Comparison of ENCODE assay signal across 8 cellular contexts in the genomic region with DNA sequence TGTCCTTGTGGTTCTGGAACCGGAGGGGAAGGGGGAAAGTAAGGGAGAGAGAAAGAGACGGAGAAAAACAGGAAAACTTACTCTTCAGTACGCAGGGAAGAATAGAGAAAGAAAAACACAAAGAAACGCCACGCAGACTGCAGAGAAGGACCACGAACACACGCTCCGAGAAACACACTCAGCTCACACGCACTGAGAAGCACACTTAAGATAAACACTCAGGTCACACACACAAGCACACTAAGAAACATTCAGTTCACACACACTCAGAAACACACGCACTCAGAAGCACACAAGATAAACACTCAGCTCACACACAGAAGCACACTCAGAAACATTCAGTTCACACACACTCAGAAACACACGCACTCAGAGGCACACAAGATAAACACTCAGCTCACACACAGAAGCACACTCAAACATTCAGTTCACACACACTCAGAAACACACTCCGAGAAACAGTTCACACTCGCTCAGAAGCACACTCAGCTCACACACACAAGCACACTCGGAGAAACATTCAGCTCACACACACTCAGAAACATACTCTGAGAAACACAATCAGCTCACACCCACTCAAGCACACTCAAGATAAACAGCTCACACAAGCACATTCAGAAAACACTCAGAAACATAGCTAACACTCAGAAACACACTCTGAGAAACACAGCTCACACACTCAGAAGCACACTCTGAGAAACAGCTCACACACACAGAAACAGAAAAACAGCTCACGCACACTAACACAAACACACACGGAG. TPM values are rescaled to one million over a fixed set of nuclear protein-coding genes. Genes with fewer than 3 reads are reported as not detected.
DNase-seq lines count a peak whose midpoint lies in the region; TF ChIP-seq lines count a peak whose summit lies in the region.

No MANE protein-coding gene starts in this region.

- H2BK120ac ChIP-seq in mesenchymal stem cell (ENCODE audit: low read depth, low read length): peak overlapping the region; percentile 98

- H3K9me3 Mint-ChIP-seq in immature natural killer cell: no peaks in the 10 kb centered on the region

- H3K27ac ChIP-seq in mesenchymal stem cell (ENCODE audit: low read length, poor library complexity, severe bottlenecking) (peak overlapping the region; percentile 42), uterus (peak overlapping the region; percentile 83 to 90)

- no peaks in the 10 kb centered on the region for H3K36me3 Mint-ChIP-seq in immature natural killer cell

- peaks cover 2 to 12% (median 10%) of the 10 kb centered on the region in 3 donors for H3K27me3 Mint-ChIP-seq in immature natural killer cell (ENCODE audit: low read depth in 3 of 3)

- H3K4me1 ChIP-seq in mesenchymal stem cell (ENCODE audit: control insufficient read depth, insufficient read depth, low read depth, low read length) (peaks cover 8% of the 10 kb centered on the region), uterus (no peaks in the 10 kb centered on the region)

- peaks cover 10 to 25% of the 10 kb centered on the region in 2 experiments for H3K36me3 ChIP-seq in mesenchymal stem cell (ENCODE audit: control insufficient read depth in 1 of 2, insufficient read depth in 2 of 2, low read depth in 1 of 2, low read length in 2 of 2)
- H3K36me3 ChIP-seq in uterus: no peaks in the 10 kb centered on the region

- peak overlapping the region; percentile 86 for H4K8ac ChIP-seq in mesenchymal stem cell (ENCODE audit: low read length)

- H2BK5ac ChIP-seq in mesenchymal stem cell (ENCODE audit: low read depth, low read length, poor library complexity, severe bottlenecking): peak overlapping the region; percentile 71

- no peaks in the 10 kb centered on the region for H3K27me3 ChIP-seq in mesenchymal stem cell (ENCODE audit: control insufficient read depth in 1 of 2, insufficient read depth in 1 of 2, low read length in 2 of 2)
- no peaks in the 10 kb centered on the region for H3K27me3 ChIP-seq in uterus

- intact Hi-C loops in uterus (cut with DNase I; ENCODE audit: low total_unique reads): no loop called here

- 16% methylated on average over 12 of the region's 16 CpGs for WGBS in mesenchymal stem cell

- H3K9ac ChIP-seq in mesenchymal stem cell (ENCODE audit: low read length): peak overlapping the region; percentile 89

- H3K9me3 ChIP-seq in mesenchymal stem cell (ENCODE audit: control insufficient read depth, low read length): no peaks in the 10 kb centered on the region
- no peaks in the 10 kb centered on the region for H3K9me3 ChIP-seq in uterus

- peaks cover 15% of the 10 kb centered on the region for H3K79me1 ChIP-seq in mesenchymal stem cell (replicated peaks; ENCODE audit: low read length, poor library complexity, severe bottlenecking)

- peak overlapping the region; percentile 14 for H2AK5ac ChIP-seq in mesenchymal stem cell (ENCODE audit: low read length, severe bottlenecking)

- peak overlapping the region; percentile 94 to 96 for H3K18ac ChIP-seq in mesenchymal stem cell (ENCODE audit: low read depth in 1 of 2, low read length in 2 of 2)

- no peak for TF ChIP-seq CTCF in uterus (IDR thresholded peaks at IDR 0.05)

- H3K4me3 ChIP-seq in mesenchymal stem cell (ENCODE audit: insufficient read depth in 1 of 2, low read depth in 1 of 2, low read length in 2 of 2): peak overlapping the region; percentile 81 to 83
- H3K4me3 ChIP-seq in uterus: peak overlapping the region; percentile 42 to 92

- TF ChIP-seq POLR2A in uterus (IDR thresholded peaks at IDR 0.05): no peak

- H2BK15ac ChIP-seq in mesenchymal stem cell (ENCODE audit: low read depth, poor library complexity, severe bottlenecking): peak overlapping the region; percentile 95

- H3K14ac ChIP-seq in mesenchymal stem cell (ENCODE audit: low read length in 2 of 2): peak overlapping the region; percentile 35 to 90

- peak overlapping the region; percentile 69 for H3K4me2 ChIP-seq in mesenchymal stem cell (ENCODE audit: low read length, poor library complexity, severe bottlenecking)

- DNase-seq in NCI-H2171 treated with DMSO at 0.1 percent for 48 hours (lab: John Stamatoyannopoulos, UW) (peak; percentile 25), NCI-H2171 (lab: John Stamatoyannopoulos, UW) (no peak), ecto neural progenitor cell (ENCODE audit: low spot score) (peak; percentile 49), mesenchymal stem cell (peak; percentile 46), uterus (no peak), immature natural killer cell (no peak), DMS79 treated with DMSO at 0.1 percent for 48 hours (lab: John Stamatoyannopoulos, UW) (no peak), NCI-H2107 treated with DMSO at 0.1 percent for 48 hours (lab: John Stamatoyannopoulos, UW; ENCODE audit: unreplicated experiment) (no peak)

- H3K27ac Mint-ChIP-seq in immature natural killer cell: no peak overlapping the region

- H2BK12ac ChIP-seq in mesenchymal stem cell (ENCODE audit: low read length in 2 of 2): peak overlapping the region; percentile 0 to 90

- H3K23ac ChIP-seq in mesenchymal stem cell (ENCODE audit: low read length in 2 of 2): peak overlapping the region; percentile 53 to 74

- peak overlapping the region; percentile 71 to 94 for H3K4ac ChIP-seq in mesenchymal stem cell (ENCODE audit: low read depth in 1 of 2, low read length in 2 of 2)

- H3K4me1 Mint-ChIP-seq in immature natural killer cell: no peaks in the 10 kb centered on the region

- peak overlapping the region; percentile 15 for H2AFZ ChIP-seq in mesenchymal stem cell (ENCODE audit: low read depth, low read length)

- H3K4me3 Mint-ChIP-seq in immature natural killer cell: no peak overlapping the region

- peak overlapping the region; percentile 91 for H4K91ac ChIP-seq in mesenchymal stem cell (ENCODE audit: low read length)

RNA-seq across cellular contexts. Expression of gene TMEM98, which starts 0.8 kb away (rescaled TPM):
- polyA plus RNA-seq in mesenchymal stem cell (2013, experiment 1 of 2): 51.4 TPM
- 53.0 TPM for polyA plus RNA-seq in mesenchymal stem cell (2013, experiment 2 of 2)
- 100 to 1,000 TPM in 2 of 4 donors, 10 to 100 TPM in 2; 87.8 to 176 (median 130) TPM for total RNA-seq in uterus
- polyA plus RNA-seq in immature natural killer cell: not detected

RNA-seq across cellular contexts. Expression of gene MYO1D, which starts 51.8 kb away (rescaled TPM):
- polyA plus RNA-seq in mesenchymal stem cell (2013, experiment 1 of 2): 5.0 TPM
- 5.5 TPM for polyA plus RNA-seq in mesenchymal stem cell (2013, experiment 2 of 2)
- 10 to 100 TPM; 20.4 to 55.2 (median 30.6) TPM for total RNA-seq in uterus
- polyA plus RNA-seq in immature natural killer cell: 1 to 10 TPM in 2 of 3 donors, not detected in 1; 2.0 to 7.9 TPM

Comparison
In these comparisons a context has a peak if more than half of its experiments do, and no peak if none do; other contexts are left out.
1. DNase-seq: peak in NCI-H2171 treated with DMSO at 0.1 percent for 48 hours (single experiment), ecto neural progenitor cell (single experiment) and mesenchymal stem cell (single experiment); none in NCI-H2171 (single experiment), uterus (0 of 2), immature natural killer cell (0 of 3), DMS79 treated with DMSO at 0.1 percent for 48 hours (single experiment) and NCI-H2107 treated with DMSO at 0.1 percent for 48 hours (single experiment).